In the genomic region with DNA sequence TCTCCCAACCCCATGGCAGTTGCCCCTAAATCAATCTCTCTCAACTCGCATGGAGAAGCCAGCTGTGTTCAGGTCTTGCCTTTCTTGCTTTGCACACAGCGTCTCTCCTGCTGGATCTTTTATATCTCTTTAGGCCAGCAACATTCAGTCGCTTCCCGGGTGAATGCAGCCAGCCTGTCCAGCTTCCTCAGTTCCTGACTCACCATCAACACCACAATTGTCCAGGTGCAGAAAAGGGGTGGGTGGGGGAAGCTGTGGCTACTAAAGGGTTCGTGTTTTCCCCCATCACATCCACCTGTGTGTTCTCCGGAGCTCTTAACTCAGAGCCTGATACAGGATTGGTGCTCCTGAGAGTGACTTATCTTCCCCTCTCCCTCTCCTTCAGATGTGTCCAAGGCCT, we compare ENCODE assay signal across 25 cellular contexts. TPM values are rescaled to one million over a fixed set of nuclear protein-coding genes. Genes with fewer than 3 reads are reported as not detected.
"Had no signal": no experiment of that assay in that cellular context is flagged by ENCODE, and none has a peak within 500 bp of the region (broad histone marks: within the 10 kb centered on the region; RNA-seq: fewer than 3 reads in every experiment).

No MANE protein-coding gene starts in this region.

- H3K36me3 Mint-ChIP-seq: activated naive CD8-positive, alpha-beta T cell treated with anti-CD3 and anti-CD28 coated beads for 36 hours had no signal

- H3K4me3 Mint-ChIP-seq: activated CD4-positive, alpha-beta T cell treated with anti-CD3 and anti-CD28 coated beads, Interleukin-2, amount 10 ng/mL, durations not matched to agents 24 days and 14 days; activated CD8-positive, alpha-beta T cell treated with anti-CD3 and anti-CD28 coated beads for 36 hours; activated naive CD8-positive, alpha-beta T cell treated with anti-CD3 and anti-CD28 coated beads for 36 hours; activated T-cell treated with anti-CD3 and anti-CD28 coated beads, Interleukin-2, amount 50 U/mL, for 24 hours; T-helper 1 cell treated with Interleukin-12 subunit alpha and Interleukin-12 subunit beta and Interleukin-4 antibody, amounts not matched to agents 30 μg/mL and 1 μg/mL, for 36 hours; T-helper 2 cell treated with Interferon-gamma antibody and Interleukin-4, amounts not matched to agents 5 μg/mL and 100 μg/mL, for 36 hours had no signal

- H3K27ac Mint-ChIP-seq: activated CD4-positive, alpha-beta T cell treated with anti-CD3 and anti-CD28 coated beads, Interleukin-2, amount 10 ng/mL, durations not matched to agents 24 days and 14 days; activated CD8-positive, alpha-beta T cell treated with anti-CD3 and anti-CD28 coated beads for 36 hours; activated naive CD8-positive, alpha-beta T cell treated with anti-CD3 and anti-CD28 coated beads for 36 hours; activated T-cell treated with anti-CD3 and anti-CD28 coated beads, Interleukin-2, amount 50 U/mL, for 24 hours; activated T-helper 2 cell treated with anti-CD3 and anti-CD28 coated beads, Interferon-gamma antibody, Interleukin-2, Interleukin-4, amounts not matched to agents 10 μg/mL and 5 μg/mL and 100 μg/mL, durations not matched to agents 14 hours and 24 hours and 36 hours; T-helper 1 cell treated with Interleukin-12 subunit alpha and Interleukin-12 subunit beta and Interleukin-4 antibody, amounts not matched to agents 30 μg/mL and 1 μg/mL, for 36 hours; T-helper 2 cell treated with Interferon-gamma antibody and Interleukin-4, amounts not matched to agents 5 μg/mL and 100 μg/mL, for 36 hours had no signal

- H3K4me1 Mint-ChIP-seq: activated CD4-positive, alpha-beta T cell treated with anti-CD3 and anti-CD28 coated beads, Interleukin-2, amount 10 ng/mL, durations not matched to agents 24 days and 14 days; activated naive CD8-positive, alpha-beta T cell treated with anti-CD3 and anti-CD28 coated beads for 36 hours had no signal

- H3K9me3 Mint-ChIP-seq: activated CD4-positive, alpha-beta T cell treated with anti-CD3 and anti-CD28 coated beads, Interleukin-2, amount 10 ng/mL, durations not matched to agents 24 days and 14 days; activated CD8-positive, alpha-beta T cell treated with anti-CD3 and anti-CD28 coated beads for 36 hours; activated naive CD8-positive, alpha-beta T cell treated with anti-CD3 and anti-CD28 coated beads for 36 hours; activated T-cell treated with anti-CD3 and anti-CD28 coated beads, Interleukin-2, amount 50 U/mL, for 24 hours; activated T-helper 2 cell treated with anti-CD3 and anti-CD28 coated beads, Interferon-gamma antibody, Interleukin-2, Interleukin-4, amounts not matched to agents 10 μg/mL and 5 μg/mL and 100 μg/mL, durations not matched to agents 14 hours and 24 hours and 36 hours; T-helper 1 cell treated with Interleukin-12 subunit alpha and Interleukin-12 subunit beta and Interleukin-4 antibody, amounts not matched to agents 30 μg/mL and 1 μg/mL, for 36 hours; T-helper 2 cell treated with Interferon-gamma antibody and Interleukin-4, amounts not matched to agents 5 μg/mL and 100 μg/mL, for 36 hours had no signal

- DNase-seq: activated CD4-positive, alpha-beta T cell treated with anti-CD3 and anti-CD28 coated beads, Interleukin-2, amount 10 ng/mL, durations not matched to agents 24 days and 14 days; activated CD4-positive, alpha-beta T cell treated with anti-CD3 and anti-CD28 coated beads, Interleukin-2, amount 50 U/mL, for 4 hours; activated CD8-positive, alpha-beta T cell treated with anti-CD3 and anti-CD28 coated beads for 36 hours; activated naive CD4-positive, alpha-beta T cell treated with anti-CD3 and anti-CD28 coated beads, Interleukin-2, amount 50 U/mL, for 16 hours; activated naive CD8-positive, alpha-beta T cell treated with anti-CD3 and anti-CD28 coated beads for 36 hours; activated T-cell treated with anti-CD3 and anti-CD28 coated beads, Interleukin-2, amount 50 U/mL, for 24 hours; amniotic stem cell; aorta; Kasumi-1; KG1; MG63; NCI-H1092; NCI-H1436 treated with DMSO at 0.1 percent for 48 hours; NCI-H1694 treated with DMSO at 0.1 percent for 48 hours; NCI-H2029; NCI-H345; NCI-H510A; NCI-H526; NCI-H748 treated with DMSO at 0.1 percent for 48 hours; NK-92 treated with Interleukin-12 subunit alpha and Interleukin-12 subunit beta, amount 100 ng/mL, for 24 hours; Right ventricle myocardium superior had no signal

- H3K9me3 ChIP-seq: MG63 had no signal

- H3K4me3 ChIP-seq: MG63 had no signal

- H3K36me3 ChIP-seq: MG63 had no signal

- ATAC-seq: activated CD8-positive, alpha-beta T cell treated with anti-CD3 and anti-CD28 coated beads for 36 hours had no signal

RNA-seq across cellular contexts. Expression of gene KIAA1549L, which starts 2.3 kb away (rescaled TPM):
- total RNA-seq: activated CD4-positive, alpha-beta T cell treated with anti-CD3 and anti-CD28 coated beads, Interleukin-2, amount 10 ng/mL, durations not matched to agents 24 days and 14 days; activated CD8-positive, alpha-beta memory T cell treated with anti-CD3 and anti-CD28 coated beads for 36 hours; activated CD8-positive, alpha-beta T cell treated with anti-CD3 and anti-CD28 coated beads for 36 hours; activated naive CD8-positive, alpha-beta T cell treated with anti-CD3 and anti-CD28 coated beads for 36 hours; activated T-helper 2 cell treated with anti-CD3 and anti-CD28 coated beads, Interferon-gamma antibody, Interleukin-2, Interleukin-4, amounts not matched to agents 10 μg/mL and 5 μg/mL and 100 μg/mL, durations not matched to agents 14 hours and 24 hours and 36 hours had no signal
